ENCODE assay signal across 12 cellular contexts in the genomic region with DNA sequence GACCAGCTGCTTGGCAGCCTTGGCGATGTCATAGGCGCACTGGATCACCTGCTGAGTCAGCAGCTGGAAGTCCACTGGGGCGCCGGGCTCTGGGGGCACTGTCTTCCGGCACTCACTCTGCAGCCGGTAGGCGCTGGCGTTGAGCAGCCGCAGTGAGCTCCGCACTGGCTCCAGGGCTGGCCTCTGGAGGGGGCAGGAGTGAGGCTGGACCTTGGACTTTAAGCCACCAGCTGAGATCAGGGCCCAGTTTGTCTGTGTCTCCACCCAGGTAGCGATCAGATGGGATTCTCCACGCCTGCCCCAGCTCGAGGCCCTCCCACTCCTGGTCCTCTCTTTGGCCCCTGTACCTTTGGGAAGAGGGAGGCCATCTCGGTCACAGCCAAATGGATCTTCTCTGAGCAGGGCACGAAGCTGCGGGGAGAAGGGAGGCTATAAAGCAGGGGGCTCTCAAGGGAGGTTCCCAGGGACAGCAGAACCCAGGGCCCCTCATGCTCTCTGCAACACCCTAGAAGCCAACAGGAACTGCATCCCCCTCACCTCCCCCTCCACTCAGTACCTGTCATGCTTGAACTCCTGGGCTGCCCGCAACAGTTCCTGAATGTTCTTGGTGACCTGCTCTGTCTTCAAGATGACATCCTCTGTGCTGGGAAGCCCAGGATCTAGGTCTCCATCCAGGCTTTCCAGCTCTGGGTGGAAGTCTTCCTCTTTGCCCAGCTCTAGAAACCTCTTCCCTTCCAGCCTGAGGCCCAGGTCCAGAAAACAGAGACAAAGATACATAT. TPM values are rescaled to one million over a fixed set of nuclear protein-coding genes. Genes with fewer than 3 reads are reported as not detected.
DNase-seq lines count a peak whose midpoint lies in the region; ATAC-seq and TF ChIP-seq lines count a peak whose summit lies in the region.
"Had no signal": no experiment of that assay in that cellular context is flagged by ENCODE, and none has a peak within 500 bp of the region (broad histone marks: within the 10 kb centered on the region; RNA-seq: fewer than 3 reads in every experiment).

No MANE protein-coding gene starts in this region.

- CTCF ChIA-PET in activated CD4-positive, alpha-beta memory T cell treated with anti-CD3 and anti-CD28 coated beads for 36 hours (lab: Charles Lee), result interaction anchor here (3.1 to 3.2 kb wide), 3 partner anchors 17 to 43 kb away, joined by 11 to 26 read pairs (median 15); a partner anchor contains a TSS
- CTCF ChIA-PET in activated CD4-positive, alpha-beta memory T cell treated with anti-CD3 and anti-CD28 coated beads, Interleukin-2, amount 10 ng/mL, durations not matched to agents 7 days and 5 days (lab: Charles Lee), result interaction anchor here (0.6 to 1.0 kb wide), 3 partner anchors 28 to 103 kb away, joined by 3 read pairs; no protein-coding TSS in a partner anchor

- no peaks in the 10 kb centered on the region for H3K27me3 Mint-ChIP-seq in activated CD4-positive, alpha-beta memory T cell treated with anti-CD3 and anti-CD28 coated beads for 36 hours
- no peaks in the 10 kb centered on the region for H3K27me3 Mint-ChIP-seq in activated CD4-positive, alpha-beta memory T cell treated with anti-CD3 and anti-CD28 coated beads, Interleukin-2, amount 10 ng/mL, durations not matched to agents 7 days and 5 days
- no peaks in the 10 kb centered on the region for H3K27me3 Mint-ChIP-seq in HFFc6 (ENCODE audit: insufficient read depth)
- H3K27me3 Mint-ChIP-seq in endothelial cell (ENCODE audit: unreplicated experiment), result peaks cover 22% of the 10 kb centered on the region
- peaks cover 9% of the 10 kb centered on the region for H3K27me3 Mint-ChIP-seq in progenitor cell of endocrine pancreas

- no peaks in the 10 kb centered on the region for H3K9me3 Mint-ChIP-seq in activated CD4-positive, alpha-beta memory T cell treated with anti-CD3 and anti-CD28 coated beads for 36 hours
- H3K9me3 Mint-ChIP-seq in activated CD4-positive, alpha-beta memory T cell treated with anti-CD3 and anti-CD28 coated beads, Interleukin-2, amount 10 ng/mL, durations not matched to agents 7 days and 5 days, result no peaks in the 10 kb centered on the region
- H3K9me3 Mint-ChIP-seq in HFFc6, result no peaks in the 10 kb centered on the region
- H3K9me3 Mint-ChIP-seq in endothelial cell (ENCODE audit: unreplicated experiment), result no peaks in the 10 kb centered on the region
- no peaks in the 10 kb centered on the region for H3K9me3 Mint-ChIP-seq in progenitor cell of endocrine pancreas (ENCODE audit: low read depth)

- DNase-seq in activated CD4-positive, alpha-beta memory T cell treated with anti-CD3 and anti-CD28 coated beads for 36 hours, result no peak
- no peak for DNase-seq in activated CD4-positive, alpha-beta memory T cell treated with anti-CD3 and anti-CD28 coated beads, Interleukin-2, amount 10 ng/mL, durations not matched to agents 7 days and 5 days
- DNase-seq in HFFc6 (no peak), endothelial cell (ENCODE audit: low spot score) (no peak), progenitor cell of endocrine pancreas (ENCODE audit: low spot score, unreplicated experiment) (no peak), NCI-H345 treated with DMSO at 0.1 percent for 48 hours (lab: John Stamatoyannopoulos, UW; ENCODE audit: unreplicated experiment) (no peak), ecto neural progenitor cell (ENCODE audit: low spot score) (no peak)
- DNase-seq: esophagus squamous epithelium; mesendoderm; NCI-H69; stimulated activated CD4-positive, alpha-beta T cell treated with anti-CD3 and anti-CD28 coated beads, Interleukin-15, amount 100 ng/mL, for 24 hours had no signal

- peaks cover 12% of the 10 kb centered on the region for H3K4me1 Mint-ChIP-seq in activated CD4-positive, alpha-beta memory T cell treated with anti-CD3 and anti-CD28 coated beads for 36 hours (ENCODE audit: low read depth)
- H3K4me1 Mint-ChIP-seq in activated CD4-positive, alpha-beta memory T cell treated with anti-CD3 and anti-CD28 coated beads, Interleukin-2, amount 10 ng/mL, durations not matched to agents 7 days and 5 days, result peaks cover 8% of the 10 kb centered on the region
- H3K4me1 Mint-ChIP-seq in HFFc6 (ENCODE audit: low read depth), result peaks cover 13% of the 10 kb centered on the region
- peaks cover 5% of the 10 kb centered on the region for H3K4me1 Mint-ChIP-seq in endothelial cell (ENCODE audit: unreplicated experiment)
- H3K4me1 Mint-ChIP-seq in progenitor cell of endocrine pancreas (ENCODE audit: low read depth), result peaks cover 11% of the 10 kb centered on the region

- TF ChIP-seq CTCF in HFFc6 (IDR thresholded peaks at IDR 0.05) (no peak), endothelial cell (IDR thresholded peaks at IDR 0.05; ENCODE audit: unreplicated experiment) (no peak), progenitor cell of endocrine pancreas (IDR thresholded peaks at IDR 0.05; ENCODE audit: unreplicated experiment) (no peak)

- H3K36me3 Mint-ChIP-seq in activated CD4-positive, alpha-beta memory T cell treated with anti-CD3 and anti-CD28 coated beads for 36 hours, result peaks cover 15% of the 10 kb centered on the region
- H3K36me3 Mint-ChIP-seq in activated CD4-positive, alpha-beta memory T cell treated with anti-CD3 and anti-CD28 coated beads, Interleukin-2, amount 10 ng/mL, durations not matched to agents 7 days and 5 days (ENCODE audit: low read depth), result peaks cover 40% of the 10 kb centered on the region
- H3K36me3 Mint-ChIP-seq in HFFc6 (ENCODE audit: low read depth) (peaks cover 5% of the 10 kb centered on the region), endothelial cell (ENCODE audit: low read depth, unreplicated experiment) (peaks cover 36% of the 10 kb centered on the region), progenitor cell of endocrine pancreas (ENCODE audit: insufficient read depth) (peaks cover 16% of the 10 kb centered on the region)

- no peak for ATAC-seq in GM21737 (IDR thresholded peaks at IDR 0.05; ENCODE audit: unreplicated experiment)

- peak overlapping the region; percentile 33 for H3K27ac Mint-ChIP-seq in activated CD4-positive, alpha-beta memory T cell treated with anti-CD3 and anti-CD28 coated beads for 36 hours
- no peak overlapping the region for H3K27ac Mint-ChIP-seq in activated CD4-positive, alpha-beta memory T cell treated with anti-CD3 and anti-CD28 coated beads, Interleukin-2, amount 10 ng/mL, durations not matched to agents 7 days and 5 days
- peak overlapping the region; percentile 36; the same call in 1 of the 2 replicates for H3K27ac Mint-ChIP-seq in HFFc6
- H3K27ac Mint-ChIP-seq in endothelial cell (ENCODE audit: unreplicated experiment), result no peak overlapping the region
- peak overlapping the region; percentile 62 for H3K27ac Mint-ChIP-seq in progenitor cell of endocrine pancreas

- POLR2A ChIA-PET in activated CD4-positive, alpha-beta memory T cell treated with anti-CD3 and anti-CD28 coated beads for 36 hours (lab: Charles Lee), result interaction anchor here (0.9 kb wide), 1 partner anchor 16 kb away, joined by 3 read pairs; no protein-coding TSS in a partner anchor
- POLR2A ChIA-PET in activated CD4-positive, alpha-beta memory T cell treated with anti-CD3 and anti-CD28 coated beads, Interleukin-2, amount 10 ng/mL, durations not matched to agents 7 days and 5 days (lab: Charles Lee), result interaction anchor here (0.8 to 5.8 kb wide), 3 partner anchors 14 to 41 kb away, joined by 3 to 36 read pairs (median 4); no protein-coding TSS in a partner anchor

- no peak overlapping the region for H3K4me3 Mint-ChIP-seq in activated CD4-positive, alpha-beta memory T cell treated with anti-CD3 and anti-CD28 coated beads for 36 hours
- no peak overlapping the region for H3K4me3 Mint-ChIP-seq in activated CD4-positive, alpha-beta memory T cell treated with anti-CD3 and anti-CD28 coated beads, Interleukin-2, amount 10 ng/mL, durations not matched to agents 7 days and 5 days
- H3K4me3 Mint-ChIP-seq in HFFc6, result no peak overlapping the region
- peak overlapping the region; percentile 47 for H3K4me3 Mint-ChIP-seq in endothelial cell (ENCODE audit: unreplicated experiment)
- H3K4me3 Mint-ChIP-seq in progenitor cell of endocrine pancreas (ENCODE audit: low read depth), result no peak overlapping the region

- intact Hi-C loops in activated CD4-positive, alpha-beta memory T cell treated with anti-CD3 and anti-CD28 coated beads for 36 hours (cut with micrococcal nuclease), result no loop called here

RNA-seq across cellular contexts. Expression of a gene that starts 6.4 kb away (rescaled TPM):
- 10 to 100 TPM; 54.2 to 55.3 TPM for total RNA-seq in activated CD4-positive, alpha-beta memory T cell treated with anti-CD3 and anti-CD28 coated beads for 36 hours
- 100 to 1,000 TPM; 112 to 118 TPM for total RNA-seq in activated CD4-positive, alpha-beta memory T cell treated with anti-CD3 and anti-CD28 coated beads, Interleukin-2, amount 10 ng/mL, durations not matched to agents 7 days and 5 days
- 10 to 100 TPM; 31.3 to 36.6 (median 35.3) TPM for total RNA-seq in HFFc6 (2021; fragmentation: NEBNext Ultra II Directional; extraction: Animal tissue kit (Norgen Biotek cat#: 25700))
- total RNA-seq in endothelial cell (ENCODE audit: unreplicated experiment) (15.7 TPM), progenitor cell of endocrine pancreas (39.7 and 40.2 TPM in 2 replicates)

RNA-seq across cellular contexts. Expression of a gene that starts 8.1 kb away (rescaled TPM):
- 1 to 10 TPM; 8.9 to 9.8 TPM for total RNA-seq in activated CD4-positive, alpha-beta memory T cell treated with anti-CD3 and anti-CD28 coated beads for 36 hours
- total RNA-seq in activated CD4-positive, alpha-beta memory T cell treated with anti-CD3 and anti-CD28 coated beads, Interleukin-2, amount 10 ng/mL, durations not matched to agents 7 days and 5 days, result 10 to 100 TPM; 18.5 to 19.3 TPM
- 1 to 10 TPM; 6.4 to 9.8 (median 7.0) TPM for total RNA-seq in HFFc6 (2021; fragmentation: NEBNext Ultra II Directional; extraction: Animal tissue kit (Norgen Biotek cat#: 25700))
- 1.7 TPM for total RNA-seq in endothelial cell (ENCODE audit: unreplicated experiment)
- 5.3 and 5.4 TPM in 2 replicates for total RNA-seq in progenitor cell of endocrine pancreas

RNA-seq across cellular contexts. Expression of a gene that starts 14.5 kb away (rescaled TPM):
- 10 to 100 TPM; 51.3 to 54.4 TPM for total RNA-seq in activated CD4-positive, alpha-beta memory T cell treated with anti-CD3 and anti-CD28 coated beads for 36 hours
- total RNA-seq in activated CD4-positive, alpha-beta memory T cell treated with anti-CD3 and anti-CD28 coated beads, Interleukin-2, amount 10 ng/mL, durations not matched to agents 7 days and 5 days, result 10 to 100 TPM; 76.6 to 80.4 TPM
- total RNA-seq in HFFc6 (2021; fragmentation: NEBNext Ultra II Directional; extraction: Animal tissue kit (Norgen Biotek cat#: 25700)), result 10 to 100 TPM; 24.1 to 29.7 (median 28.7) TPM
- total RNA-seq in endothelial cell (ENCODE audit: unreplicated experiment) (116 TPM), progenitor cell of endocrine pancreas (51.6 and 54.9 TPM in 2 replicates)

RNA-seq across cellular contexts. Expression of a gene that starts 18.0 kb away (rescaled TPM):
- 10 to 100 TPM; 14.1 to 15.1 TPM for total RNA-seq in activated CD4-positive, alpha-beta memory T cell treated with anti-CD3 and anti-CD28 coated beads for 36 hours
- total RNA-seq in activated CD4-positive, alpha-beta memory T cell treated with anti-CD3 and anti-CD28 coated beads, Interleukin-2, amount 10 ng/mL, durations not matched to agents 7 days and 5 days, result 10 to 100 TPM; 11.3 to 13.6 TPM
- total RNA-seq in HFFc6 (2021; fragmentation: NEBNext Ultra II Directional; extraction: Animal tissue kit (Norgen Biotek cat#: 25700)), result 1 to 10 TPM; 1.9 to 4.3 (median 3.0) TPM
- total RNA-seq in endothelial cell (ENCODE audit: unreplicated experiment), result 7.6 TPM
- total RNA-seq in progenitor cell of endocrine pancreas, result 22.8 and 27.5 TPM in 2 replicates

RNA-seq across cellular contexts. Expression of a gene that starts 47.8 kb away (rescaled TPM):
- total RNA-seq in activated CD4-positive, alpha-beta memory T cell treated with anti-CD3 and anti-CD28 coated beads for 36 hours, result 10 to 100 TPM; 21.3 to 22.1 TPM
- total RNA-seq in activated CD4-positive, alpha-beta memory T cell treated with anti-CD3 and anti-CD28 coated beads, Interleukin-2, amount 10 ng/mL, durations not matched to agents 7 days and 5 days, result 1 to 10 TPM; 5.3 to 5.6 TPM
- 1 to 10 TPM; 4.6 to 6.1 (median 5.4) TPM for total RNA-seq in HFFc6 (2021; fragmentation: NEBNext Ultra II Directional; extraction: Animal tissue kit (Norgen Biotek cat#: 25700))
- total RNA-seq in endothelial cell (ENCODE audit: unreplicated experiment), result 13.0 TPM
- total RNA-seq in progenitor cell of endocrine pancreas, result 0.27 TPM in 1 of 2 replicates, not detected in the other

Comparison
In these comparisons a context has a peak if more than half of its experiments do, and no peak if none do; other contexts are left out.
1. H3K27ac Mint-ChIP-seq: peak in activated CD4-positive, alpha-beta memory T cell treated with anti-CD3 and anti-CD28 coated beads for 36 hours (single experiment), HFFc6 (single experiment) and progenitor cell of endocrine pancreas (single experiment); none in activated CD4-positive, alpha-beta memory T cell treated with anti-CD3 and anti-CD28 coated beads, Interleukin-2, amount 10 ng/mL, durations not matched to agents 7 days and 5 days (single experiment) and endothelial cell (single experiment).